Comparison of ENCODE assay signal across 8 cellular contexts in the genomic region with DNA sequence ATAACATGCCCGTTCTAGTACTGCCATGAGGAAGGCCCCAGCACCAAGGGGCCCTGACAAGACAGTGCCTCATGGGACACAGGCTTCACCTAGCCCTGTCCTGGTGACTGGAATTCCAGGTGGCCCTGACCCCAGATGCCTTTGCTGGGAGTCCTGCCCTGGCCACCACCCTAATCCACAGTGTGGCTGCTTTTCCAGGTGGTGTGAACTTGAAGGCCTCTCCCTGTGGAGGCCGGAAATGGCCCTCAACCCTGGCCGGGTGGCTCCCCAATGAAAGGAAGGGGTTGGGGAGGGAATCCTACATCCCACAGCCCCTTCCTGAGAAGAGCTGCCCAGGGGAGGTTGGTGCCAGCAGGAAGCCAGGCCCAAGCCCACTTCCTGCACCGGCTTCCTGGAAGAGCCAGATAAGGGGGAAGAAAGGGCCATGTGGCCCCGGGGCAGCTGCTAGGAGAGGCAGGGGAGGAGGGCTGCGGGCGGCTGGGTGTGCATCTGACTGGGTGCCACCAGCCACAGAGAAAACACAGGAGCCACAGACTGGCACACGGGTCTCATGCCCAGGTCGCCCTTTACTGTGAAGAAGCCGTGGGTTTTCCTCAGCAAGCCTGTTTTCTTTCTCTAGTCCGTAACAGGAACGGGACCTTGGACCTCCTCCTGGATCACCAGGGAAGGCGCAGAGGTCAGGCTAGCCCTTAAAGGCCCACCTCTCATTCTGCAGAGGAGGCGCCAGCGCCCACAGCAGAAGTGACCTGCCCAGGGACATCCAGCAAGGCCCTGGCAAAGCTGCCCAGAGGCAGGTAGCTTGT. TPM values are rescaled to one million over a fixed set of nuclear protein-coding genes. Genes with fewer than 3 reads are reported as not detected.
DNase-seq lines count a peak whose midpoint lies in the region; ATAC-seq and TF ChIP-seq lines count a peak whose summit lies in the region.

No MANE protein-coding gene starts in this region.

- H3K4me1 Mint-ChIP-seq in stimulated activated memory B cell treated with anti-CD40 and anti-IgM and Interleukin-4, amounts not matched to agents 10 μg/mL and 1 μg/mL and 100 μg/mL, for 72 hours = peaks cover 61% of the 10 kb centered on the region

- 0 out of 2 replicates have a peak overlapping the region, but pooled peaks have one; percentile 4 for H3K27ac ChIP-seq in HUES6 (ENCODE audit: low read depth, low read length)
- no peak overlapping the region for H3K27ac ChIP-seq in smooth muscle cell (ENCODE audit: low read depth)

- H3K9me3 ChIP-seq in HUES6 (ENCODE audit: control insufficient read depth, insufficient read depth, low read depth, low read length) = no peaks in the 10 kb centered on the region
- H3K9me3 ChIP-seq in smooth muscle cell (replicated peaks; ENCODE audit: low read depth) = no peaks in the 10 kb centered on the region

- DNase-seq in activated CD8-positive, alpha-beta memory T cell treated with anti-CD3 and anti-CD28 coated beads, Interleukin-2, amount 50 U/mL, for 48 hours = peak; percentile 75
- DNase-seq in left cardiac atrium (peak; percentile 70), iPS-NIHi7 (ENCODE audit: extremely low spot score) (no peak), smooth muscle cell (lab: John Stamatoyannopoulos, UW; ENCODE audit: unreplicated experiment) (no peak), sciatic nerve (ENCODE audit: low spot score) (no peak)

- 82% methylated on average over 15 of the region's 15 CpGs for WGBS in smooth muscle cell (ENCODE audit: low lambda C conversion rate)

- H3K4me2 ChIP-seq in smooth muscle cell = no peak overlapping the region

- H3K79me2 ChIP-seq in smooth muscle cell (ENCODE audit: low read depth) = peaks cover 44% of the 10 kb centered on the region

- peaks cover 36% of the 10 kb centered on the region for H3K36me3 ChIP-seq in HUES6 (ENCODE audit: control insufficient read depth, insufficient read depth, low read length)
- no peaks in the 10 kb centered on the region for H3K36me3 ChIP-seq in smooth muscle cell (ENCODE audit: low read depth)

- H3K27ac Mint-ChIP-seq in stimulated activated memory B cell treated with anti-CD40 and anti-IgM and Interleukin-4, amounts not matched to agents 10 μg/mL and 1 μg/mL and 100 μg/mL, for 72 hours = peak overlapping the region; percentile 87

- no peak overlapping the region for H3K4me3 ChIP-seq in HUES6 (ENCODE audit: low read depth, low read length)
- H3K4me3 ChIP-seq in smooth muscle cell = no peak overlapping the region

- H3K4me3 Mint-ChIP-seq in stimulated activated memory B cell treated with anti-CD40 and anti-IgM and Interleukin-4, amounts not matched to agents 10 μg/mL and 1 μg/mL and 100 μg/mL, for 72 hours = no peak overlapping the region

- TF ChIP-seq CTCF in smooth muscle cell (IDR thresholded peaks at IDR 0.05; ENCODE audit: borderline replicate concordance, insufficient read depth, poor library complexity, severe bottlenecking) = no peak

- H4K20me1 ChIP-seq in smooth muscle cell (ENCODE audit: low read depth) = no peaks in the 10 kb centered on the region

- H3K36me3 Mint-ChIP-seq in stimulated activated memory B cell treated with anti-CD40 and anti-IgM and Interleukin-4, amounts not matched to agents 10 μg/mL and 1 μg/mL and 100 μg/mL, for 72 hours = peaks cover 21% of the 10 kb centered on the region

- ATAC-seq in left cardiac atrium (peak; percentile 3 to 5), HG03432 (IDR thresholded peaks at IDR 0.05; ENCODE audit: unreplicated experiment) (no peak), sciatic nerve (no peak)
- ATAC-seq in stimulated activated memory B cell treated with anti-CD40 and anti-IgM and Interleukin-4, amounts not matched to agents 10 μg/mL and 1 μg/mL and 100 μg/mL, for 72 hours = no peak

- H3K27me3 ChIP-seq in HUES6 (ENCODE audit: control insufficient read depth, insufficient read depth, low read length) (no peaks in the 10 kb centered on the region), smooth muscle cell (ENCODE audit: low read depth) (no peaks in the 10 kb centered on the region)

- H3K27me3 Mint-ChIP-seq in stimulated activated memory B cell treated with anti-CD40 and anti-IgM and Interleukin-4, amounts not matched to agents 10 μg/mL and 1 μg/mL and 100 μg/mL, for 72 hours = no peaks in the 10 kb centered on the region

- intact Hi-C loops in left cardiac atrium (cut with DNase I) = no loop called here
- intact Hi-C loops in sciatic nerve (cut with DNase I) = no loop called here

- no peak overlapping the region for H2AFZ ChIP-seq in smooth muscle cell (ENCODE audit: low read depth)

- peaks cover 11% of the 10 kb centered on the region for H3F3A ChIP-seq in smooth muscle cell (ENCODE audit: low read depth)

- no peaks in the 10 kb centered on the region for H3K9me3 Mint-ChIP-seq in stimulated activated memory B cell treated with anti-CD40 and anti-IgM and Interleukin-4, amounts not matched to agents 10 μg/mL and 1 μg/mL and 100 μg/mL, for 72 hours

- H3K4me1 ChIP-seq in HUES6 (ENCODE audit: control insufficient read depth, insufficient read depth, low read length) = peaks cover 14% of the 10 kb centered on the region
- H3K4me1 ChIP-seq in smooth muscle cell (ENCODE audit: low read depth) = peaks cover 15% of the 10 kb centered on the region

- peak overlapping the region; percentile 22 for H3K9ac ChIP-seq in HUES6 (ENCODE audit: low read length)
- no peak overlapping the region for H3K9ac ChIP-seq in smooth muscle cell (ENCODE audit: low read depth)

RNA-seq across cellular contexts. Expression of gene LSM4, which starts 4.7 kb away (rescaled TPM):
- total RNA-seq in left cardiac atrium = 10 to 100 TPM; 68.9 to 79.0 TPM
- total RNA-seq in smooth muscle cell = 116 and 121 TPM in 2 replicates
- 156 and 177 TPM in 2 replicates for polyA plus RNA-seq in smooth muscle cell
- 45.7 TPM for total RNA-seq in sciatic nerve

RNA-seq across cellular contexts. Expression of gene PGPEP1, which starts 22.2 kb away (rescaled TPM):
- total RNA-seq in left cardiac atrium (10 to 100 TPM; 27.5 to 34.7 TPM), smooth muscle cell (11.1 and 11.7 TPM in 2 replicates), sciatic nerve (49.6 TPM)
- polyA plus RNA-seq in smooth muscle cell = 4.5 and 8.7 TPM in 2 replicates

RNA-seq across cellular contexts. Expression of gene JUND, which starts 36.8 kb away (rescaled TPM):
- 100 to 1,000 TPM; 122 to 169 TPM for total RNA-seq in left cardiac atrium
- total RNA-seq in smooth muscle cell = 79.9 and 164 TPM in 2 replicates
- 464 and 497 TPM in 2 replicates for polyA plus RNA-seq in smooth muscle cell
- 298 TPM for total RNA-seq in sciatic nerve

RNA-seq across cellular contexts. Expression of gene IQCN, which starts 43.9 kb away (rescaled TPM):
- total RNA-seq in left cardiac atrium (1 to 10 TPM in 1 of 2 donors, under 1 TPM in 1; 0.91 to 1.3 TPM), smooth muscle cell (3.9 and 4.9 TPM in 2 replicates), sciatic nerve (12.7 TPM)
- 2.5 and 5.8 TPM in 2 replicates for polyA plus RNA-seq in smooth muscle cell

Comparison
In these comparisons a context has a peak if more than half of its experiments do, and no peak if none do; other contexts are left out.
1. DNase-seq: peak in activated CD8-positive, alpha-beta memory T cell treated with anti-CD3 and anti-CD28 coated beads, Interleukin-2, amount 50 U/mL, for 48 hours (single experiment) and left cardiac atrium (single experiment); none in iPS-NIHi7 (single experiment), smooth muscle cell (single experiment) and sciatic nerve (single experiment).
2. ATAC-seq: peak in left cardiac atrium (2 of 2); none in stimulated activated memory B cell treated with anti-CD40 and anti-IgM and Interleukin-4, amounts not matched to agents 10 μg/mL and 1 μg/mL and 100 μg/mL, for 72 hours (single experiment), HG03432 (single experiment) and sciatic nerve (single experiment).